In the genomic region with DNA sequence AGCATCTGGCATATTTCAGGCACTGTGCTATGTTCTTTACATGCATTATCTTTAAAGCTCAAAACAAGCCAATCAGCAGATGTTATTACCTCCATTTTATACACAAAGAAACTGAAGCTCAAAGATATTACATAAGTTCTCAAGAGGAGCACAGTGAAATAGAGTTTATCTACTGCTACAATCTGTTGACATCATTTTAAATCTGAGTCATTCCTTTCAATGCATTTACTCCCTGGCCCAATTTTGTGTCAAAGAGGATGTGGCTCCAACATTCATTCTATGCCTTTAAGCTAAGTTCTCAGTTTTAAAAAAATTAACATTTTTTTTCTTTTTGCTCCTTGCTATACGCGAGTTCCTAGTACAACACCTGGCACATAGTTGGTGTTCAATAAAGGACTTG, we compare ENCODE assay signal across 12 cellular contexts.
"Had no signal": no experiment of that assay in that cellular context is flagged by ENCODE, and none has a peak within 500 bp of the region (broad histone marks: within the 10 kb centered on the region; RNA-seq: fewer than 3 reads in every experiment).

No MANE protein-coding gene starts in this region.

- DNase-seq: activated CD4-positive, alpha-beta T cell treated with anti-CD3 and anti-CD28 coated beads, Interleukin-2, amount 50 U/mL, for 4 hours; activated gamma-delta T cell; endodermal cell; erythroblast; heart left ventricle; left lung; occipital lobe; posterior cingulate gyrus; spleen; stimulated activated CD4-positive, alpha-beta T cell treated with anti-CD3 and anti-CD28 coated beads, Interleukin-4, amount 100 ng/mL, for 4 hours; stimulated activated naive CD4-positive, alpha-beta T cell had no signal

- H3K4me3 ChIP-seq: gastroesophageal sphincter, heart left ventricle, left lung, spleen had no signal

- ATAC-seq: gastroesophageal sphincter, heart left ventricle, left lung had no signal
